In genomic region chr6:28981833-28982475, GRCh38 we compare ENCODE assay signal across 1 cellular context.
TF ChIP-seq lines count a peak whose summit lies in the region.

No MANE protein-coding gene starts in this region.

TF ChIP-seq in K562, 482 proteins besides CTCF, POLR2A, EP300 and RAD21 (continued from another document and continues in another):
- TF ChIP-seq, protein P1, sequence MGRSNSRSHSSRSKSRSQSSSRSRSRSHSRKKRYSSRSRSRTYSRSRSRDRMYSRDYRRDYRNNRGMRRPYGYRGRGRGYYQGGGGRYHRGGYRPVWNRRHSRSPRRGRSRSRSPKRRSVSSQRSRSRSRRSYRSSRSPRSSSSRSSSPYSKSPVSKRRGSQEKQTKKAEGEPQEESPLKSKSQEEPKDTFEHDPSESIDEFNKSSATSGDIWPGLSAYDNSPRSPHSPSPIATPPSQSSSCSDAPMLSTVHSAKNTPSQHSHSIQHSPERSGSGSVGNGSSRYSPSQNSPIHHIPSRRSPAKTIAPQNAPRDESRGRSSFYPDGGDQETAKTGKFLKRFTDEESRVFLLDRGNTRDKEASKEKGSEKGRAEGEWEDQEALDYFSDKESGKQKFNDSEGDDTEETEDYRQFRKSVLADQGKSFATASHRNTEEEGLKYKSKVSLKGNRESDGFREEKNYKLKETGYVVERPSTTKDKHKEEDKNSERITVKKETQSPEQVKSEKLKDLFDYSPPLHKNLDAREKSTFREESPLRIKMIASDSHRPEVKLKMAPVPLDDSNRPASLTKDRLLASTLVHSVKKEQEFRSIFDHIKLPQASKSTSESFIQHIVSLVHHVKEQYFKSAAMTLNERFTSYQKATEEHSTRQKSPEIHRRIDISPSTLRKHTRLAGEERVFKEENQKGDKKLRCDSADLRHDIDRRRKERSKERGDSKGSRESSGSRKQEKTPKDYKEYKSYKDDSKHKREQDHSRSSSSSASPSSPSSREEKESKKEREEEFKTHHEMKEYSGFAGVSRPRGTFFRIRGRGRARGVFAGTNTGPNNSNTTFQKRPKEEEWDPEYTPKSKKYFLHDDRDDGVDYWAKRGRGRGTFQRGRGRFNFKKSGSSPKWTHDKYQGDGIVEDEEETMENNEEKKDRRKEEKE (IDR thresholded peaks at IDR 0.05; ENCODE audit: borderline replicate concordance in 1 of 2, control insufficient read depth in 1 of 2, low read depth in 2 of 2, low read length in 1 of 2), result 0 out of 4 replicates have a peak, but pooled peaks of 1 of the 2 experiments have one; percentile 36
- TF ChIP-seq TGIF2 (CRISPR knock-in tag; IDR thresholded peaks at IDR 0.05) (no peak), IRF1 (CRISPR knock-in tag; IDR thresholded peaks at IDR 0.05; ENCODE audit: borderline replicate concordance) (no peak), CHD7 (IDR thresholded peaks at IDR 0.05; ENCODE audit: low read depth, low read length) (no peak), NR2C1 (IDR thresholded peaks at IDR 0.05) (no peak), NR2C1 (tag; IDR thresholded peaks at IDR 0.05) (no peak), RAD51 (IDR thresholded peaks at IDR 0.05; ENCODE audit: borderline replicate concordance, low read depth) (no peak; the same call in 1 of the 2 replicates), BMI1 (IDR thresholded peaks at IDR 0.05; ENCODE audit: low read length) (no peak; the same call in 1 of the 2 replicates), TAF7 (tag; IDR thresholded peaks at IDR 0.05) (no peak), ZNF280B (CRISPR knock-in tag; IDR thresholded peaks at IDR 0.05) (no peak), SIN3B (IDR thresholded peaks at IDR 0.05; ENCODE audit: low read depth) (peak; percentile 55; the same call in 1 of the 2 replicates), MTA3 (IDR thresholded peaks at IDR 0.05; ENCODE audit: borderline replicate concordance) (peak; percentile 29; the same call in 1 of the 2 replicates), CHCHD3 (CRISPR knock-in tag; IDR thresholded peaks at IDR 0.05) (no peak), KLF6 (CRISPR knock-in tag; IDR thresholded peaks at IDR 0.05; ENCODE audit: borderline replicate concordance) (no peak), L3MBTL2 (IDR thresholded peaks at IDR 0.05) (no peak), ZNF644 (tag; IDR thresholded peaks at IDR 0.05; ENCODE audit: low read depth) (no peak), CAMTA2 (CRISPR knock-in tag; conservative IDR thresholded peaks at IDR 0.05) (no peak), MCM2 (IDR thresholded peaks at IDR 0.05; ENCODE audit: low read depth) (no peak), PPARD (CRISPR knock-in tag; IDR thresholded peaks at IDR 0.05) (0 out of 2 replicates have a peak, but pooled peaks have one; percentile 41)
- TF ChIP-seq, protein P2, sequence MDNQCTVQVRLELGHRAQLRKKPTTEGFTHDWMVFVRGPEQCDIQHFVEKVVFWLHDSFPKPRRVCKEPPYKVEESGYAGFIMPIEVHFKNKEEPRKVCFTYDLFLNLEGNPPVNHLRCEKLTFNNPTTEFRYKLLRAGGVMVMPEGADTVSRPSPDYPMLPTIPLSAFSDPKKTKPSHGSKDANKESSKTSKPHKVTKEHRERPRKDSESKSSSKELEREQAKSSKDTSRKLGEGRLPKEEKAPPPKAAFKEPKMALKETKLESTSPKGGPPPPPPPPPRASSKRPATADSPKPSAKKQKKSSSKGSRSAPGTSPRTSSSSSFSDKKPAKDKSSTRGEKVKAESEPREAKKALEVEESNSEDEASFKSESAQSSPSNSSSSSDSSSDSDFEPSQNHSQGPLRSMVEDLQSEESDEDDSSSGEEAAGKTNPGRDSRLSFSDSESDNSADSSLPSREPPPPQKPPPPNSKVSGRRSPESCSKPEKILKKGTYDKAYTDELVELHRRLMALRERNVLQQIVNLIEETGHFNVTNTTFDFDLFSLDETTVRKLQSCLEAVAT (IDR thresholded peaks at IDR 0.05), result 0 out of 4 replicates have a peak, but pooled peaks of 1 of the 2 experiments have one; percentile 15
- TF ChIP-seq, protein P3, sequence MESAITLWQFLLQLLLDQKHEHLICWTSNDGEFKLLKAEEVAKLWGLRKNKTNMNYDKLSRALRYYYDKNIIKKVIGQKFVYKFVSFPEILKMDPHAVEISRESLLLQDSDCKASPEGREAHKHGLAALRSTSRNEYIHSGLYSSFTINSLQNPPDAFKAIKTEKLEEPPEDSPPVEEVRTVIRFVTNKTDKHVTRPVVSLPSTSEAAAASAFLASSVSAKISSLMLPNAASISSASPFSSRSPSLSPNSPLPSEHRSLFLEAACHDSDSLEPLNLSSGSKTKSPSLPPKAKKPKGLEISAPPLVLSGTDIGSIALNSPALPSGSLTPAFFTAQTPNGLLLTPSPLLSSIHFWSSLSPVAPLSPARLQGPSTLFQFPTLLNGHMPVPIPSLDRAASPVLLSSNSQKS (CRISPR knock-in tag; IDR thresholded peaks at IDR 0.05), result 0 out of 2 replicates have a peak, but pooled peaks have one; percentile 83
- TF ChIP-seq, protein P4, sequence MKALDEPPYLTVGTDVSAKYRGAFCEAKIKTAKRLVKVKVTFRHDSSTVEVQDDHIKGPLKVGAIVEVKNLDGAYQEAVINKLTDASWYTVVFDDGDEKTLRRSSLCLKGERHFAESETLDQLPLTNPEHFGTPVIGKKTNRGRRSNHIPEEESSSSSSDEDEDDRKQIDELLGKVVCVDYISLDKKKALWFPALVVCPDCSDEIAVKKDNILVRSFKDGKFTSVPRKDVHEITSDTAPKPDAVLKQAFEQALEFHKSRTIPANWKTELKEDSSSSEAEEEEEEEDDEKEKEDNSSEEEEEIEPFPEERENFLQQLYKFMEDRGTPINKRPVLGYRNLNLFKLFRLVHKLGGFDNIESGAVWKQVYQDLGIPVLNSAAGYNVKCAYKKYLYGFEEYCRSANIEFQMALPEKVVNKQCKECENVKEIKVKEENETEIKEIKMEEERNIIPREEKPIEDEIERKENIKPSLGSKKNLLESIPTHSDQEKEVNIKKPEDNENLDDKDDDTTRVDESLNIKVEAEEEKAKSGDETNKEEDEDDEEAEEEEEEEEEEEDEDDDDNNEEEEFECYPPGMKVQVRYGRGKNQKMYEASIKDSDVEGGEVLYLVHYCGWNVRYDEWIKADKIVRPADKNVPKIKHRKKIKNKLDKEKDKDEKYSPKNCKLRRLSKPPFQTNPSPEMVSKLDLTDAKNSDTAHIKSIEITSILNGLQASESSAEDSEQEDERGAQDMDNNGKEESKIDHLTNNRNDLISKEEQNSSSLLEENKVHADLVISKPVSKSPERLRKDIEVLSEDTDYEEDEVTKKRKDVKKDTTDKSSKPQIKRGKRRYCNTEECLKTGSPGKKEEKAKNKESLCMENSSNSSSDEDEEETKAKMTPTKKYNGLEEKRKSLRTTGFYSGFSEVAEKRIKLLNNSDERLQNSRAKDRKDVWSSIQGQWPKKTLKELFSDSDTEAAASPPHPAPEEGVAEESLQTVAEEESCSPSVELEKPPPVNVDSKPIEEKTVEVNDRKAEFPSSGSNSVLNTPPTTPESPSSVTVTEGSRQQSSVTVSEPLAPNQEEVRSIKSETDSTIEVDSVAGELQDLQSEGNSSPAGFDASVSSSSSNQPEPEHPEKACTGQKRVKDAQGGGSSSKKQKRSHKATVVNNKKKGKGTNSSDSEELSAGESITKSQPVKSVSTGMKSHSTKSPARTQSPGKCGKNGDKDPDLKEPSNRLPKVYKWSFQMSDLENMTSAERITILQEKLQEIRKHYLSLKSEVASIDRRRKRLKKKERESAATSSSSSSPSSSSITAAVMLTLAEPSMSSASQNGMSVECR (CRISPR knock-in tag; IDR thresholded peaks at IDR 0.05), result peak; percentile 65; the same call in 1 of the 2 replicates
- TF ChIP-seq, protein P5, sequence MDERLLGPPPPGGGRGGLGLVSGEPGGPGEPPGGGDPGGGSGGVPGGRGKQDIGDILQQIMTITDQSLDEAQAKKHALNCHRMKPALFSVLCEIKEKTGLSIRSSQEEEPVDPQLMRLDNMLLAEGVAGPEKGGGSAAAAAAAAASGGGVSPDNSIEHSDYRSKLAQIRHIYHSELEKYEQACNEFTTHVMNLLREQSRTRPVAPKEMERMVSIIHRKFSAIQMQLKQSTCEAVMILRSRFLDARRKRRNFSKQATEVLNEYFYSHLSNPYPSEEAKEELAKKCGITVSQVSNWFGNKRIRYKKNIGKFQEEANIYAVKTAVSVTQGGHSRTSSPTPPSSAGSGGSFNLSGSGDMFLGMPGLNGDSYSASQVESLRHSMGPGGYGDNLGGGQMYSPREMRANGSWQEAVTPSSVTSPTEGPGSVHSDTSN (CRISPR knock-in tag; IDR thresholded peaks at IDR 0.05; ENCODE audit: low read depth), result no peak
- TF ChIP-seq, protein P5 (tag; conservative IDR thresholded peaks at IDR 0.05; ENCODE audit: low read depth), result peak; percentile 43
